ENCODE assay signal across 23 cellular contexts in the genomic region with DNA sequence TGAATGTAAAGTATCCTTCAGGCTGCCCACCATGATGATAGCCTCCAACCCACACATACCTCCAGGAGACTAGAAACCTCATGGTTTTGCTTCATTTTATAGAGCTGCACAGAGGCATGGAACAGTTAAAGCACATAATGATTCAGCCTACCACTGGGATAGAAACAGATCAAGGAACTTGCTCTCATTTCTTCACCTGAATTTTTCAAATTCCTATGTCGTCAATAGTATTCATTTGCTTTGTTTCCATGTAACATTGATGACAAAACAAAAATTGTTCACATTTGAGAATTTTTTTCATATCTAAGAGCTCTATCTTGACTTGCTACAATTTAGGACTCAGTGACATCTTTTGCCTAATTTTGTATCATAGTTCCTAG. TPM values are rescaled to one million over a fixed set of nuclear protein-coding genes. Genes with fewer than 3 reads are reported as not detected.
"Had no signal": no experiment of that assay in that cellular context is flagged by ENCODE, and none has a peak within 500 bp of the region (broad histone marks: within the 10 kb centered on the region; RNA-seq: fewer than 3 reads in every experiment).

No MANE protein-coding gene starts in this region.

- H3K27ac Mint-ChIP-seq: IgD-negative memory B cell had no signal

- H3K4me3 Mint-ChIP-seq: IgD-negative memory B cell had no signal

- H3K9ac ChIP-seq: KMS-11 had no signal

- ATAC-seq: K562, Panc1 had no signal

- H3K9me3 Mint-ChIP-seq: IgD-negative memory B cell had no signal

- H3K4me1 Mint-ChIP-seq: IgD-negative memory B cell had no signal

- H3K36me3 ChIP-seq: SJSA1 had no signal

- H3K36me3 Mint-ChIP-seq: IgD-negative memory B cell had no signal

- H3K4me3 ChIP-seq: K562, SJSA1, SK-N-MC had no signal

- H3K27me3 ChIP-seq: SJSA1 had no signal

- DNase-seq: Kasumi-1; MV-4-11; NCI-H1048; NCI-H1105; NCI-H1436 treated with DMSO at 0.1 percent for 48 hours; NCI-H187 treated with DMSO at 0.1 percent for 48 hours; NCI-H2029 treated with DMSO at 0.1 percent for 48 hours; NCI-H345; NCI-H510A treated with DMSO at 0.1 percent for 48 hours; NCI-H526; NCI-H82; NK-92 treated with Interleukin-12 subunit alpha and Interleukin-12 subunit beta, amount 100 ng/mL, for 24 hours; Right ventricle myocardium superior; SIG-M5 had no signal

- H3K4me2 ChIP-seq: KMS-11 had no signal

- H3K27ac ChIP-seq: KMS-11, SJSA1, SK-N-MC had no signal

- H3K9me3 ChIP-seq: SJSA1 had no signal

- H3K4me1 ChIP-seq: SJSA1 had no signal

RNA-seq across cellular contexts. Expression of a gene that starts 51.5 kb away (rescaled TPM):
- total RNA-seq: K562, M059J, OCI-LY7, PC-3, Right ventricle myocardium superior, SJSA1 had no signal
- polyA plus RNA-seq: IgD-negative memory B cell, K562 had no signal
